ENCODE assay signal across 17 cellular contexts in genomic region chr1:248786106-248786665, GRCh38. TPM values are rescaled to one million over a fixed set of nuclear protein-coding genes. Genes with fewer than 3 reads are reported as not detected.
DNase-seq lines count a peak whose midpoint lies in the region; ATAC-seq, FAIRE-seq and TF ChIP-seq lines count a peak whose summit lies in the region.
"Had no signal": no experiment of that assay in that cellular context is flagged by ENCODE, and none has a peak within 500 bp of the region (broad histone marks: within the 10 kb centered on the region; RNA-seq: fewer than 3 reads in every experiment).

No MANE protein-coding gene starts in this region.

- no peak overlapping the region for H3K27ac ChIP-seq in lower lobe of right lung
- no peak overlapping the region for H3K27ac ChIP-seq in trophoblast cell (ENCODE audit: low read depth, low read length)
- H3K27ac ChIP-seq: hepatocyte, SJSA1 had no signal

- H3K4ac ChIP-seq in trophoblast cell (ENCODE audit: low read depth, low read length): no peak overlapping the region

- H2AFZ ChIP-seq in trophoblast cell (ENCODE audit: insufficient read depth, low read length, poor library complexity): no peak overlapping the region
- H2AFZ ChIP-seq: hepatocyte had no signal

- intact Hi-C loops in lower lobe of right lung (cut with DNase I): no loop called here

- no peak overlapping the region for H2BK5ac ChIP-seq in trophoblast cell (ENCODE audit: low read depth, low read length, poor library complexity)

- no peak overlapping the region for H3K4me2 ChIP-seq in trophoblast cell (ENCODE audit: low read length)
- H3K4me2 ChIP-seq: hepatocyte had no signal

- ATAC-seq in GM21723 (IDR thresholded peaks at IDR 0.05; ENCODE audit: unreplicated experiment): peak; percentile 76
- peak; percentile 39 to 68 for ATAC-seq in lower lobe of right lung

- H3K36me3 ChIP-seq in lower lobe of right lung: no peaks in the 10 kb centered on the region
- H3K36me3 ChIP-seq in trophoblast cell (ENCODE audit: control insufficient read depth in 1 of 2, insufficient read depth in 2 of 2, low read length in 2 of 2): no peaks in the 10 kb centered on the region
- H3K36me3 ChIP-seq: SJSA1 had no signal

- no peak overlapping the region for H2BK120ac ChIP-seq in trophoblast cell (ENCODE audit: insufficient read depth, low read length, poor library complexity)

- FAIRE-seq in GM18507 (lab: Jason Lieb, UNC): peak; percentile 66
- FAIRE-seq: H54 had no signal

- H3K4me1 ChIP-seq in lower lobe of right lung (no peaks in the 10 kb centered on the region), trophoblast cell (ENCODE audit: control insufficient read depth in 1 of 2, insufficient read depth in 2 of 2, low read length in 2 of 2) (no peaks in the 10 kb centered on the region)
- H3K4me1 ChIP-seq: SJSA1 had no signal

- no peak overlapping the region for H2BK12ac ChIP-seq in trophoblast cell (ENCODE audit: low read length)

- TF ChIP-seq CTCF in lower lobe of right lung (IDR thresholded peaks at IDR 0.05): no peak

- no CpG with 5 or more reads among the region's 5 CpGs for WGBS in trophoblast cell (ENCODE audit: extremely low coverage, insufficient coverage, insufficient read length)

- no peak overlapping the region for H4K8ac ChIP-seq in trophoblast cell (ENCODE audit: low read depth, low read length)

- no peak overlapping the region for H3K18ac ChIP-seq in trophoblast cell (ENCODE audit: low read length)

- H3K79me1 ChIP-seq in trophoblast cell (ENCODE audit: low read length): no peaks in the 10 kb centered on the region

- H3K9ac ChIP-seq in trophoblast cell (ENCODE audit: low read length): no peak overlapping the region

- H3K23ac ChIP-seq in trophoblast cell (ENCODE audit: low read length): no peak overlapping the region

- no peaks in the 10 kb centered on the region for H3K79me2 ChIP-seq in trophoblast cell (ENCODE audit: control insufficient read depth, insufficient read depth, low read length, poor library complexity)
- H3K79me2 ChIP-seq: hepatocyte had no signal

- no peak overlapping the region for H4K12ac ChIP-seq in trophoblast cell (ENCODE audit: low read depth, low read length)

- H4K91ac ChIP-seq in trophoblast cell (ENCODE audit: low read depth, low read length): no peak overlapping the region

- H3K4me3 ChIP-seq in lower lobe of right lung (no peak overlapping the region), trophoblast cell (ENCODE audit: low read depth, low read length) (no peak overlapping the region)
- H3K4me3 ChIP-seq: hepatocyte, SJSA1 had no signal

- no peak for DNase-seq in GM18507 (ENCODE audit: extremely low spot score, insufficient read length, low read depth)
- DNase-seq in LHCN-M2 (ENCODE audit: low read depth): peak; percentile 57
- no peak for DNase-seq in lower lobe of right lung
- DNase-seq in trophoblast cell: no peak
- DNase-seq in stimulated activated CD4-positive, alpha-beta T cell treated with anti-CD3 and anti-CD28 coated beads, Interleukin-4, amount 100 ng/mL, for 4 hours: no peak
- no peak for DNase-seq in iPS-NIHi11 (ENCODE audit: low spot score)
- no peak for DNase-seq in DMS 273 treated with DMSO at 0.1 percent for 48 hours (lab: John Stamatoyannopoulos, UW)
- DNase-seq: activated T-cell treated with anti-CD3 and anti-CD28 coated beads, Interleukin-2, amount 50 U/mL, for 24 hours; GDM1; stimulated activated CD4-positive, alpha-beta T cell treated with anti-CD3 and anti-CD28 coated beads, Interleukin-4, amount 100 ng/mL, for 24 hours had no signal

- H3K27me3 ChIP-seq in lower lobe of right lung (ENCODE audit: low read depth) (no peaks in the 10 kb centered on the region), trophoblast cell (ENCODE audit: insufficient read depth, low read length) (no peaks in the 10 kb centered on the region)
- H3K27me3 ChIP-seq: hepatocyte, SJSA1 had no signal

- no peak overlapping the region for H3K14ac ChIP-seq in trophoblast cell (ENCODE audit: low read length)

- no peak overlapping the region for H2AK5ac ChIP-seq in trophoblast cell (ENCODE audit: low read length)

- H3K9me3 ChIP-seq in lower lobe of right lung: no peaks in the 10 kb centered on the region
- peaks cover 31% of the 10 kb centered on the region for H3K9me3 ChIP-seq in trophoblast cell (ENCODE audit: insufficient read depth, low read depth, low read length)
- H3K9me3 ChIP-seq: SJSA1 had no signal

RNA-seq across cellular contexts. Expression of gene LYPD8, which starts 30.6 kb away (rescaled TPM):
- not detected in 2 replicates for total RNA-seq in LHCN-M2 (2014; rRNA removed)
- polyA plus RNA-seq in LHCN-M2 (2012): not detected
- not detected for total RNA-seq in lower lobe of right lung
- polyA plus RNA-seq in trophoblast cell (2013): not detected in 2 replicates
- total RNA-seq: chondrocyte, hepatocyte, SJSA1, urinary bladder had no signal
- polyA plus RNA-seq: hepatocyte, neural cell, urinary bladder had no signal

RNA-seq across cellular contexts. Expression of gene SH3BP5L, which starts 39.5 kb away (rescaled TPM):
- total RNA-seq in LHCN-M2 (2014; rRNA removed) (18.0 and 24.3 TPM in 2 replicates), lower lobe of right lung (25.0 TPM)
- 20.8 TPM for polyA plus RNA-seq in LHCN-M2 (2012)
- polyA plus RNA-seq in trophoblast cell (2013): 21.2 and 22.7 TPM in 2 replicates

RNA-seq across cellular contexts. Expression of gene ZNF672, which starts 51.8 kb away (rescaled TPM):
- total RNA-seq in LHCN-M2 (2014; rRNA removed) (24.6 and 28.4 TPM in 2 replicates), lower lobe of right lung (39.8 TPM)
- polyA plus RNA-seq in LHCN-M2 (2012): 12.4 TPM
- 40.2 and 42.1 TPM in 2 replicates for polyA plus RNA-seq in trophoblast cell (2013)
